In the genomic region with DNA sequence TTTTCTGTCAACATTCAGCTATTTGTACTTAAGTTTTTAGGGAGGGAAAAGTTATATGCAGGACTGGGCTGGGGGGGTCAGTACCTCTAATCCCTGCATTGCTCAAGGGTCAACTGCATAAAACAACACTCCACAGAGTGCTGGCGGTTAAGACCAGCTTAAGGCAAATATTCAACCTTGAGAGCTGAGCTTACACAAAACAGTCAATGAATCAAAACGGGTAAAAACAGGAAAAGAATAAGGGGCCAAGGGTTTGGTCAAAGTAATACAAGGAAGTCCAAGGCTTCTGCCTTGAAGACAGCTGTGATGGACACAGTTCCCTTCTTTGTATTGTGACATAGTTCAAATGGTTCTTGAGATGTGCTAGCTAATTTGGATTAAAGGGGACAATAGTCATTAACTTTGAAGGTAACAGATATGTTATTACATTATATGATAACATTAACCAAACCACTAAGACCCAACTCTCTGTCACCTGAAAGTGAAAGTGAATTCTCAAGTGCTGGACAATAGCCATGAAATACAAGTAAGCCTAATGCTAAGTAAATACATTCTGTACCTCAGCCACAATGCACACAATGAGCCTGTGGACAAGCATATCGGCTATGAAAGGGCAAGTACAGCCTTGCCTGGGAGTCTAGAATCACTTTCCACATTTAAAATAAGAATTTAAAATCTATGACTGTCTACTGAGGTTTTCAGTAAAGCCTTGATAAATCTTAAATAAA, we compare ENCODE assay signal across 14 cellular contexts.
DNase-seq lines count a peak whose midpoint lies in the region; ATAC-seq, FAIRE-seq and TF ChIP-seq lines count a peak whose summit lies in the region.
"Had no signal": no experiment of that assay in that cellular context is flagged by ENCODE, and none has a peak within 500 bp of the region (broad histone marks: within the 10 kb centered on the region; RNA-seq: fewer than 3 reads in every experiment).

No MANE protein-coding gene starts in this region.

- H3K4me1 ChIP-seq in GM12878 (ENCODE audit: control insufficient read depth, insufficient read depth, low read length) (no peaks in the 10 kb centered on the region), lower lobe of right lung (peaks cover 7% of the 10 kb centered on the region)

- SMC1A ChIA-PET in GM12878 (lab: Charles Lee; ENCODE audit: uncharacterized antibody, unreplicated experiment): no interaction called here

- POLR2A ChIA-PET in GM12878 (lab: Charles Lee): no interaction called here
- POLR2A ChIA-PET in activated CD4-positive, alpha-beta memory T cell treated with anti-CD3 and anti-CD28 coated beads, Interleukin-2, amount 10 ng/mL, durations not matched to agents 7 days and 5 days (lab: Charles Lee): no interaction called here

- peaks cover 9% of the 10 kb centered on the region for H3K9me3 Mint-ChIP-seq in activated CD4-positive, alpha-beta memory T cell treated with anti-CD3 and anti-CD28 coated beads, Interleukin-2, amount 10 ng/mL, durations not matched to agents 7 days and 5 days

- H3K27ac ChIP-seq in GM12878 (ENCODE audit: control insufficient read depth, insufficient read depth) (no peak overlapping the region), lower lobe of right lung (no peak overlapping the region)

- no peaks in the 10 kb centered on the region for H3K36me3 Mint-ChIP-seq in activated CD4-positive, alpha-beta memory T cell treated with anti-CD3 and anti-CD28 coated beads, Interleukin-2, amount 10 ng/mL, durations not matched to agents 7 days and 5 days (ENCODE audit: low read depth)
- H3K36me3 Mint-ChIP-seq: activated naive CD4-positive, alpha-beta T cell treated with anti-CD3 and anti-CD28 coated beads, Interleukin-2, amount 50 U/mL, for 24 hours; IgD-negative memory B cell had no signal

- TF ChIP-seq CTCF in GM12865 (IDR thresholded peaks at IDR 0.05; ENCODE audit: insufficient read depth, low read depth, low read length, missing control alignments) (no peak), GM12878 (IDR thresholded peaks at IDR 0.05 in 2 of 3, conservative IDR thresholded peaks at IDR 0.05 in 1 of 3; ENCODE audit: control insufficient read depth in 2 of 3, extremely low read depth in 1 of 3, insufficient read depth in 1 of 3, low read depth in 3 of 3, low read length in 3 of 3) (no peak), lower lobe of right lung (IDR thresholded peaks at IDR 0.05) (no peak)

- 29% methylated on average over 3 of the region's 3 CpGs for WGBS in GM12878 (ENCODE audit: insufficient coverage, insufficient replicate concordance, low lambda C conversion rate, missing lambda C conversion rate)

- no peak for FAIRE-seq in GM12878 (lab: Jason Lieb, UNC)

- no peaks in the 10 kb centered on the region for H3K4me1 Mint-ChIP-seq in activated CD4-positive, alpha-beta memory T cell treated with anti-CD3 and anti-CD28 coated beads, Interleukin-2, amount 10 ng/mL, durations not matched to agents 7 days and 5 days
- H3K4me1 Mint-ChIP-seq: activated naive CD4-positive, alpha-beta T cell treated with anti-CD3 and anti-CD28 coated beads, Interleukin-2, amount 50 U/mL, for 24 hours; IgD-negative memory B cell had no signal

- DNase-seq in GM12865 (ENCODE audit: low read depth) (peak; percentile 14), NCI-H1105 (lab: John Stamatoyannopoulos, UW) (peak; percentile 89), GM12878 (ENCODE audit: low read depth, low spot score) (no peak), lower lobe of right lung (no peak), sciatic nerve (ENCODE audit: low spot score) (no peak)
- no peak for DNase-seq in activated CD4-positive, alpha-beta memory T cell treated with anti-CD3 and anti-CD28 coated beads, Interleukin-2, amount 10 ng/mL, durations not matched to agents 7 days and 5 days
- DNase-seq: activated CD4-positive, alpha-beta T cell treated with anti-CD3 and anti-CD28 coated beads, Interleukin-2, amount 50 U/mL, for 4 hours; CD4-positive, alpha-beta T cell; NCI-H446 treated with DMSO at 0.1 percent for 48 hours; stimulated activated CD4-positive, alpha-beta T cell treated with anti-CD3 and anti-CD28 coated beads, Interleukin-2, amount 100 ng/mL, for 24 hours had no signal

- no TSS peak for BruUV-seq in GM12878 (replicated peaks; lab: Mats Ljungman, UMichigan)

- H4K20me1 ChIP-seq in GM12878 (ENCODE audit: control insufficient read depth, insufficient read depth): no peaks in the 10 kb centered on the region

- H3K27me3 ChIP-seq in GM12878 (replicated peaks in 1 of 2; ENCODE audit: control insufficient read depth in 2 of 2, insufficient read depth in 2 of 2, low read length in 1 of 2): no peaks in the 10 kb centered on the region
- H3K27me3 ChIP-seq in lower lobe of right lung (ENCODE audit: low read depth): no peaks in the 10 kb centered on the region

- no peak overlapping the region for H3K9ac ChIP-seq in GM12878 (ENCODE audit: control insufficient read depth, insufficient read depth, low read length)

- TF ChIP-seq POLR2A in GM12878 (IDR thresholded peaks at IDR 0.05; ENCODE audit: low read depth, low read length): no peak

- H3K4me3 ChIP-seq in GM12865 (ENCODE audit: low read depth, low read length): no peak overlapping the region
- no peak overlapping the region for H3K4me3 ChIP-seq in GM12878
- H3K4me3 ChIP-seq in lower lobe of right lung: no peak overlapping the region

- no peak overlapping the region for H3K27ac Mint-ChIP-seq in activated CD4-positive, alpha-beta memory T cell treated with anti-CD3 and anti-CD28 coated beads, Interleukin-2, amount 10 ng/mL, durations not matched to agents 7 days and 5 days
- H3K27ac Mint-ChIP-seq: activated naive CD4-positive, alpha-beta T cell treated with anti-CD3 and anti-CD28 coated beads, Interleukin-2, amount 50 U/mL, for 24 hours; CD4-positive, alpha-beta T cell; IgD-negative memory B cell had no signal

- RAD21 ChIA-PET in GM12878 (lab: Charles Lee; ENCODE audit: unreplicated experiment): no interaction called here

- peak; percentile 77 for ATAC-seq in GM12878
- peak; percentile 80 to 86 for ATAC-seq in lower lobe of right lung
- no peak for ATAC-seq in HG03135 (IDR thresholded peaks at IDR 0.05; ENCODE audit: unreplicated experiment)
- ATAC-seq in sciatic nerve: no peak
- no peak for ATAC-seq in HG02759 (IDR thresholded peaks at IDR 0.05; ENCODE audit: unreplicated experiment)

- H3K36me3 ChIP-seq in GM12878 (ENCODE audit: control insufficient read depth in 2 of 2, insufficient read depth in 2 of 2, low read length in 1 of 2): no peaks in the 10 kb centered on the region
- no peaks in the 10 kb centered on the region for H3K36me3 ChIP-seq in lower lobe of right lung

- in situ Hi-C loops in GM12878 (cut with MboI): no loop called here

- no peaks in the 10 kb centered on the region for H3K27me3 Mint-ChIP-seq in activated CD4-positive, alpha-beta memory T cell treated with anti-CD3 and anti-CD28 coated beads, Interleukin-2, amount 10 ng/mL, durations not matched to agents 7 days and 5 days
- H3K27me3 Mint-ChIP-seq: CD4-positive, alpha-beta T cell; IgD-negative memory B cell had no signal

- H3K9me3 ChIP-seq in GM12878 (replicated peaks; ENCODE audit: control insufficient read depth, insufficient read depth, low read length) (no peaks in the 10 kb centered on the region; the same call in 2 of the 3 replicates), lower lobe of right lung (no peaks in the 10 kb centered on the region)

- CTCF ChIA-PET in GM12878 (lab: Yijun Ruan, JAX): no interaction called here
- CTCF ChIA-PET in activated CD4-positive, alpha-beta memory T cell treated with anti-CD3 and anti-CD28 coated beads, Interleukin-2, amount 10 ng/mL, durations not matched to agents 7 days and 5 days (lab: Charles Lee): no interaction called here

- no peak for TF ChIP-seq EP300 in GM12878 (IDR thresholded peaks at IDR 0.05; ENCODE audit: borderline replicate concordance in 1 of 2, control insufficient read depth in 1 of 2, low read depth in 2 of 2, low read length in 2 of 2)

- no peak overlapping the region for H3K4me3 Mint-ChIP-seq in activated CD4-positive, alpha-beta memory T cell treated with anti-CD3 and anti-CD28 coated beads, Interleukin-2, amount 10 ng/mL, durations not matched to agents 7 days and 5 days
- H3K4me3 Mint-ChIP-seq: activated naive CD4-positive, alpha-beta T cell treated with anti-CD3 and anti-CD28 coated beads, Interleukin-2, amount 50 U/mL, for 24 hours; CD4-positive, alpha-beta T cell; IgD-negative memory B cell had no signal

- no peaks in the 10 kb centered on the region for H3K79me2 ChIP-seq in GM12878 (ENCODE audit: control insufficient read depth, insufficient read depth, low read length)

- no peak for TF ChIP-seq RAD21 in GM12878 (IDR thresholded peaks at IDR 0.05; ENCODE audit: insufficient read depth, low read depth, low read length)

- intact Hi-C loops in GM12878 (cut with micrococcal nuclease; ENCODE audit: unreplicated experiment) (no loop called here), lower lobe of right lung (cut with DNase I) (no loop called here), sciatic nerve (cut with DNase I) (no loop called here)

- no peak overlapping the region for H2AFZ ChIP-seq in GM12878 (ENCODE audit: control insufficient read depth, low read depth, low read length)

- H3K4me2 ChIP-seq in GM12878 (ENCODE audit: control insufficient read depth, insufficient read depth): no peak overlapping the region

TF ChIP-seq in GM12878, 131 proteins besides CTCF, POLR2A, EP300 and RAD21 (continues in another document):
- TF ChIP-seq TARDBP (IDR thresholded peaks at IDR 0.05; ENCODE audit: borderline replicate concordance) (no peak), ZNF24 (IDR thresholded peaks at IDR 0.05) (no peak), TCF3 (IDR thresholded peaks at IDR 0.05; ENCODE audit: borderline replicate concordance, insufficient read depth, low read depth, low read length) (no peak), ATF7 (IDR thresholded peaks at IDR 0.05; ENCODE audit: low read depth) (no peak)

Comparison
In these comparisons a context has a peak if more than half of its experiments do, and no peak if none do; other contexts are left out.
1. DNase-seq: peak in GM12865 (single experiment) and NCI-H1105 (single experiment); none in GM12878 (single experiment), lower lobe of right lung (single experiment), sciatic nerve (single experiment) and activated CD4-positive, alpha-beta memory T cell treated with anti-CD3 and anti-CD28 coated beads, Interleukin-2, amount 10 ng/mL, durations not matched to agents 7 days and 5 days (single experiment).
2. ATAC-seq: peak in GM12878 (single experiment) and lower lobe of right lung (2 of 2); none in HG03135 (single experiment), sciatic nerve (single experiment) and HG02759 (single experiment).